ENCODE assay signal across 29 cellular contexts in genomic region chr6:133047065-133047665, GRCh38.
DNase-seq lines count a peak whose midpoint lies in the region; ATAC-seq, FAIRE-seq and TF ChIP-seq lines count a peak whose summit lies in the region.
"Had no signal": no experiment of that assay in that cellular context is flagged by ENCODE, and none has a peak within 500 bp of the region (broad histone marks: within the 10 kb centered on the region; RNA-seq: fewer than 3 reads in every experiment).

No MANE protein-coding gene starts in this region.

- H3K79me2 ChIP-seq in SK-N-SH (ENCODE audit: insufficient read depth) = no peaks in the 10 kb centered on the region

- TF ChIP-seq POLR2A in H54 (IDR thresholded peaks at IDR 0.05; ENCODE audit: low read depth, low read length) = no peak

- H3K4me1 ChIP-seq in SK-N-SH (ENCODE audit: control insufficient read depth in 1 of 2, insufficient read depth in 2 of 2, low read depth in 1 of 2, low read length in 1 of 2) (no peaks in the 10 kb centered on the region; a peak in 1 of 4 replicates), heart right ventricle (peaks cover 0 to 15% (median 0%) of the 10 kb centered on the region in 9 donors)
- H3K4me1 ChIP-seq: HAP-1 had no signal

- CTCF ChIA-PET in SK-N-SH (lab: Yijun Ruan, JAX) = no interaction called here

- no peaks in the 10 kb centered on the region for H3K36me3 ChIP-seq in SK-N-SH (replicated peaks in 1 of 2; ENCODE audit: control insufficient read depth in 1 of 2, insufficient read depth in 2 of 2, low read length in 1 of 2)
- no peaks in the 10 kb centered on the region for H3K36me3 ChIP-seq in heart right ventricle
- H3K36me3 ChIP-seq: BE2C, HAP-1 had no signal

- no peaks in the 10 kb centered on the region for H3K9me3 ChIP-seq in SK-N-SH
- H3K9me3 ChIP-seq in heart right ventricle = no peaks in the 10 kb centered on the region
- H3K9me3 ChIP-seq: BE2C, HAP-1 had no signal

- H4K20me1 ChIP-seq in SK-N-SH (ENCODE audit: insufficient read depth) = no peaks in the 10 kb centered on the region

- no peak for TF ChIP-seq EP300 in SK-N-SH (IDR thresholded peaks at IDR 0.05; ENCODE audit: borderline replicate concordance in 1 of 2, low read depth in 1 of 2, low read length in 1 of 2)

- WGBS in SK-N-SH (ENCODE audit: low lambda C conversion rate) = 71% methylated on average over 5 of the region's 5 CpGs
- WGBS in heart right ventricle, 2 donors = 48 to 56% methylated on average over 5 of the region's 5 CpGs

- FAIRE-seq in H54 (lab: Jason Lieb, UNC) = no peak
- FAIRE-seq: GM12878 had no signal

- no peak overlapping the region for H2AFZ ChIP-seq in SK-N-SH (ENCODE audit: low read depth)
- H2AFZ ChIP-seq: GM23338, PC-9 had no signal

- TF ChIP-seq CTCF in SK-N-SH (IDR thresholded peaks at IDR 0.05) (no peak), heart right ventricle (IDR thresholded peaks at IDR 0.05) (no peak)

- H3K9me2 ChIP-seq in SK-N-SH = no peaks in the 10 kb centered on the region

- H3F3A ChIP-seq in SK-N-SH (replicated peaks; ENCODE audit: insufficient read depth) = no peaks in the 10 kb centered on the region

- no peak overlapping the region for H3K4me3 ChIP-seq in SK-N-SH (ENCODE audit: low read depth in 2 of 2, low read length in 1 of 2)
- H3K4me3 ChIP-seq in heart right ventricle = no peak overlapping the region
- H3K4me3 ChIP-seq: GM12878, GM23338, HAP-1, PC-9, SK-N-MC had no signal

- ATAC-seq in SK-N-SH treated with all-trans-retinoic acid at 6 μM for 48 hours = no peak
- peak; percentile 65 to 94 (median 88) for ATAC-seq in heart right ventricle
- no peak for ATAC-seq in HG03135 (IDR thresholded peaks at IDR 0.05; ENCODE audit: unreplicated experiment)
- ATAC-seq: GM12878, GM23338 had no signal

- H3K27ac ChIP-seq in SK-N-SH (ENCODE audit: low read depth in 2 of 2, low read length in 1 of 2) (no peak overlapping the region), heart right ventricle (peak overlapping the region in 7 of 10 donors; percentile 13 to 67 (median 40))
- H3K27ac ChIP-seq: 22Rv1, HL-60, PC-9, SK-N-MC had no signal

- POLR2A ChIA-PET in SK-N-SH (lab: Yijun Ruan, JAX) = interaction anchor here (0.6 kb wide), 1 partner anchor 45 kb away, joined by 3 read pairs; no protein-coding TSS in a partner anchor

- no peaks in the 10 kb centered on the region for H3K27me3 ChIP-seq in SK-N-SH (ENCODE audit: insufficient read depth)
- no peaks in the 10 kb centered on the region for H3K27me3 ChIP-seq in heart right ventricle
- H3K27me3 ChIP-seq: BE2C had no signal

- no peak overlapping the region for H3K4me2 ChIP-seq in SK-N-SH
- H3K4me2 ChIP-seq: GM23338, PC-9 had no signal

- H3K9ac ChIP-seq in SK-N-SH = no peak overlapping the region

- TF ChIP-seq RAD21 in SK-N-SH (IDR thresholded peaks at IDR 0.05; ENCODE audit: low read length) = no peak

- DNase-seq in SK-N-SH (no peak), heart right ventricle (peak in 1 of 2 donors; percentile 22), myocyte (ENCODE audit: low read depth) (peak; percentile 62), H54 (ENCODE audit: insufficient read length, low spot score) (no peak), SIG-M5 (lab: John Stamatoyannopoulos, UW) (no peak)
- no peak for DNase-seq in activated CD4-positive, alpha-beta T cell treated with anti-CD3 and anti-CD28 coated beads for 4 hours
- DNase-seq: BE2C; CD8-positive, alpha-beta memory T cell; DMS 273 treated with DMSO at 0.1 percent for 48 hours; DMS79; EL; GDM1; Karpas-422; NCI-H1092 treated with DMSO at 0.1 percent for 48 hours; NCI-H1436 treated with DMSO at 0.1 percent for 48 hours; NCI-H187 treated with DMSO at 0.1 percent for 48 hours; NCI-H2107; NCI-H446; NCI-H82; PC-9; SHP77 had no signal

- intact Hi-C loops in heart right ventricle (cut with DNase I) = no loop called here

TF ChIP-seq in SK-N-SH treated with all-trans-retinoic acid at 6 μM for 48 hours, 23 proteins besides CTCF, POLR2A, EP300 and RAD21:
- no peak for TF ChIP-seq CSDC2 (CRISPR knock-in tag; IDR thresholded peaks at IDR 0.05)
- TF ChIP-seq ZFP3 (CRISPR knock-in tag; IDR thresholded peaks at IDR 0.05) = peak; percentile 52; the same call in 1 of the 2 replicates

TF ChIP-seq in SK-N-SH, 30 proteins besides CTCF, POLR2A, EP300 and RAD21:
- TF ChIP-seq TEAD4 (IDR thresholded peaks at IDR 0.05; ENCODE audit: borderline replicate concordance, insufficient read depth) (no peak), FOXJ3 (CRISPR knock-in tag; IDR thresholded peaks at IDR 0.05) (no peak), GATA2 (CRISPR knock-in tag; IDR thresholded peaks at IDR 0.05) (no peak), TAF1 (IDR thresholded peaks at IDR 0.05; ENCODE audit: borderline replicate concordance, low read depth, low read length) (no peak), FOSL2 (IDR thresholded peaks at IDR 0.05; ENCODE audit: borderline replicate concordance, low read depth) (no peak), GABPA (IDR thresholded peaks at IDR 0.05; ENCODE audit: low read depth) (no peak), NRF1 (IDR thresholded peaks at IDR 0.05; ENCODE audit: low read depth, low read length) (no peak), RFX5 (IDR thresholded peaks at IDR 0.05; ENCODE audit: low read length) (no peak), MXI1 (IDR thresholded peaks at IDR 0.05; ENCODE audit: low read depth, low read length) (no peak), FOXM1 (IDR thresholded peaks at IDR 0.05; ENCODE audit: low read depth) (no peak), JUND (IDR thresholded peaks at IDR 0.05) (no peak), YY1 (IDR thresholded peaks at IDR 0.05; ENCODE audit: low read depth) (no peak), TCF12 (IDR thresholded peaks at IDR 0.05) (no peak)
- TF ChIP-seq, protein P1, sequence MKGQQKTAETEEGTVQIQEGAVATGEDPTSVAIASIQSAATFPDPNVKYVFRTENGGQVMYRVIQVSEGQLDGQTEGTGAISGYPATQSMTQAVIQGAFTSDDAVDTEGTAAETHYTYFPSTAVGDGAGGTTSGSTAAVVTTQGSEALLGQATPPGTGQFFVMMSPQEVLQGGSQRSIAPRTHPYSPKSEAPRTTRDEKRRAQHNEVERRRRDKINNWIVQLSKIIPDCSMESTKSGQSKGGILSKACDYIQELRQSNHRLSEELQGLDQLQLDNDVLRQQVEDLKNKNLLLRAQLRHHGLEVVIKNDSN (IDR thresholded peaks at IDR 0.05; ENCODE audit: borderline replicate concordance, low read depth) = no peak
- TF ChIP-seq, protein P2, sequence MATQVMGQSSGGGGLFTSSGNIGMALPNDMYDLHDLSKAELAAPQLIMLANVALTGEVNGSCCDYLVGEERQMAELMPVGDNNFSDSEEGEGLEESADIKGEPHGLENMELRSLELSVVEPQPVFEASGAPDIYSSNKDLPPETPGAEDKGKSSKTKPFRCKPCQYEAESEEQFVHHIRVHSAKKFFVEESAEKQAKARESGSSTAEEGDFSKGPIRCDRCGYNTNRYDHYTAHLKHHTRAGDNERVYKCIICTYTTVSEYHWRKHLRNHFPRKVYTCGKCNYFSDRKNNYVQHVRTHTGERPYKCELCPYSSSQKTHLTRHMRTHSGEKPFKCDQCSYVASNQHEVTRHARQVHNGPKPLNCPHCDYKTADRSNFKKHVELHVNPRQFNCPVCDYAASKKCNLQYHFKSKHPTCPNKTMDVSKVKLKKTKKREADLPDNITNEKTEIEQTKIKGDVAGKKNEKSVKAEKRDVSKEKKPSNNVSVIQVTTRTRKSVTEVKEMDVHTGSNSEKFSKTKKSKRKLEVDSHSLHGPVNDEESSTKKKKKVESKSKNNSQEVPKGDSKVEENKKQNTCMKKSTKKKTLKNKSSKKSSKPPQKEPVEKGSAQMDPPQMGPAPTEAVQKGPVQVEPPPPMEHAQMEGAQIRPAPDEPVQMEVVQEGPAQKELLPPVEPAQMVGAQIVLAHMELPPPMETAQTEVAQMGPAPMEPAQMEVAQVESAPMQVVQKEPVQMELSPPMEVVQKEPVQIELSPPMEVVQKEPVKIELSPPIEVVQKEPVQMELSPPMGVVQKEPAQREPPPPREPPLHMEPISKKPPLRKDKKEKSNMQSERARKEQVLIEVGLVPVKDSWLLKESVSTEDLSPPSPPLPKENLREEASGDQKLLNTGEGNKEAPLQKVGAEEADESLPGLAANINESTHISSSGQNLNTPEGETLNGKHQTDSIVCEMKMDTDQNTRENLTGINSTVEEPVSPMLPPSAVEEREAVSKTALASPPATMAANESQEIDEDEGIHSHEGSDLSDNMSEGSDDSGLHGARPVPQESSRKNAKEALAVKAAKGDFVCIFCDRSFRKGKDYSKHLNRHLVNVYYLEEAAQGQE (IDR thresholded peaks at IDR 0.05; ENCODE audit: low read depth, low read length) = no peak
TF ChIP-seq in SK-N-SH: peak in this region for 0.

Comparison
In these comparisons a context has a peak if more than half of its experiments do, and no peak if none do; other contexts are left out.
1. ATAC-seq: peak in heart right ventricle (8 of 8); none in SK-N-SH treated with all-trans-retinoic acid at 6 μM for 48 hours (single experiment) and HG03135 (single experiment).
2. H3K27ac ChIP-seq: peak in heart right ventricle (7 of 10); none in SK-N-SH (0 of 2).